Comparison of ENCODE assay signal across 13 cellular contexts in the genomic region with DNA sequence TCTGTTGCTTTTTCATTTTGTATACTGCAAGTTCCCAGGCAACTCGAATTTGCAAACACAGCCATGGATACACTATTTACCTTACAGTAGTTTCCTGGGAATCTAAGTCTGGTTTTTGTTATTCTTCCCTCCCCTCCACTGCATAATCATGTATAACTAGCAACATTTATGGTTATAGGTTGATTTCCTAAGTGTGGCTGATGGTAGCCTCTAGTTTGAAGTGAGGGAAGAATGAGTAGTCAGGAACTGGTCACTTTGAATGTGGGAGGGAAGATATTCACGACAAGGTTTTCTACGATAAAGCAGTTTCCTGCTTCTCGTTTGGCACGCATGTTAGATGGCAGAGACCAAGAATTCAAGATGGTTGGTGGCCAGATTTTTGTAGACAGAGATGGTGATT. TPM values are rescaled to one million over a fixed set of nuclear protein-coding genes. Genes with fewer than 3 reads are reported as not detected.
A peak's percentile ranks its signal among the peaks of the same experiment; 100 is the strongest.
DNase-seq lines count a peak whose midpoint lies in the region; ATAC-seq and TF ChIP-seq lines count a peak whose summit lies in the region.
"Had no signal": no experiment of that assay in that cellular context is flagged by ENCODE, and none has a peak within 500 bp of the region (broad histone marks: within the 10 kb centered on the region; RNA-seq: fewer than 3 reads in every experiment).

A gene with protein sequence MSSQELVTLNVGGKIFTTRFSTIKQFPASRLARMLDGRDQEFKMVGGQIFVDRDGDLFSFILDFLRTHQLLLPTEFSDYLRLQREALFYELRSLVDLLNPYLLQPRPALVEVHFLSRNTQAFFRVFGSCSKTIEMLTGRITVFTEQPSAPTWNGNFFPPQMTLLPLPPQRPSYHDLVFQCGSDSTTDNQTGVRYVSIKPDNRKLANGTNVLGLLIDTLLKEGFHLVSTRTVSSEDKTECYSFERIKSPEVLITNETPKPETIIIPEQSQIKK (plus strand): TSS at position 182 of the 400 bp plus-strand sequence. CDS start 50 bp downstream, at position 232.

- no peak within 1 kb of the TSS for H3K27ac ChIP-seq in CD8-positive, alpha-beta memory T cell (ENCODE audit: low read depth, low read length)
- peak within 1 kb of the TSS; percentile 71 for H3K27ac ChIP-seq in SK-N-MC

- peaks cover 18% of the 10 kb centered on the region for H3K36me3 ChIP-seq in CD8-positive, alpha-beta memory T cell (ENCODE audit: insufficient read depth, low read length)
- H3K36me3 ChIP-seq in SK-N-MC (ENCODE audit: insufficient read depth, low read length) = peaks cover 68% of the 10 kb centered on the region
- no peaks in the 10 kb centered on the region; the same call in none of the 2 replicates for H3K36me3 ChIP-seq in Caco-2 (ENCODE audit: control insufficient read depth, insufficient read depth, low read length)

- H3K4me3 Mint-ChIP-seq in CD8-positive, alpha-beta memory T cell = no peak within 1 kb of the TSS
- no peak within 1 kb of the TSS for H3K4me3 Mint-ChIP-seq in Caco-2 (ENCODE audit: unreplicated experiment)

- intact Hi-C loops in Caco-2 (cut with micrococcal nuclease; ENCODE audit: unreplicated experiment) = no loop called here

- DNase-seq in CD8-positive, alpha-beta memory T cell = no peak
- DNase-seq in SK-N-MC (ENCODE audit: low read depth, low spot score) (no peak), fibroblast of mammary gland (ENCODE audit: low read depth) (peak; percentile 34), occipital lobe (lab: John Stamatoyannopoulos, UW) (no peak), Caco-2 (no peak)
- DNase-seq: activated CD4-positive, alpha-beta T cell treated with anti-CD3 and anti-CD28 coated beads for 48 hours; caudate nucleus; DMS79; NK-92 treated with Interleukin-12 subunit alpha and Interleukin-12 subunit beta, amount 100 ng/mL, for 24 hours; upper lobe of left lung had no signal

- H3K9me3 ChIP-seq in CD8-positive, alpha-beta memory T cell (ENCODE audit: low read length) = no peaks in the 10 kb centered on the region
- no peaks in the 10 kb centered on the region for H3K9me3 ChIP-seq in SK-N-MC (ENCODE audit: low read depth, low read length)
- no peaks in the 10 kb centered on the region for H3K9me3 ChIP-seq in Caco-2
- H3K9me3 ChIP-seq: upper lobe of left lung had no signal

- CTCF ChIA-PET in CD8-positive, alpha-beta memory T cell (lab: Charles Lee) = interaction anchor here (1.4 kb wide), 1 partner anchor 17 kb away, joined by 3 read pairs; no protein-coding TSS in a partner anchor
- CTCF ChIA-PET in Caco-2 (lab: Charles Lee) = interaction anchor here (0.7 kb wide), 1 partner anchor 18 kb away, joined by 4 read pairs; no protein-coding TSS in a partner anchor

- peak within 1 kb of the TSS in 5 of 8 donors; percentile 31 to 76 (median 58) for H3K27ac Mint-ChIP-seq in CD8-positive, alpha-beta memory T cell
- no peak within 1 kb of the TSS for H3K27ac Mint-ChIP-seq in Caco-2 (ENCODE audit: unreplicated experiment)

- peaks cover 14 to 69% (median 21%) of the 10 kb centered on the region in 3 donors for H3K36me3 Mint-ChIP-seq in CD8-positive, alpha-beta memory T cell
- peaks cover 44% of the 10 kb centered on the region for H3K36me3 Mint-ChIP-seq in Caco-2 (ENCODE audit: insufficient read depth, unreplicated experiment)

- H3K4me1 ChIP-seq in CD8-positive, alpha-beta memory T cell (ENCODE audit: insufficient read depth, low read length) = no peaks in the 10 kb centered on the region
- no peaks in the 10 kb centered on the region for H3K4me1 ChIP-seq in Caco-2

- no peak for ATAC-seq in GM18873 (IDR thresholded peaks at IDR 0.05; ENCODE audit: low FRiP score, unreplicated experiment)
- no peak for ATAC-seq in HG03342 (IDR thresholded peaks at IDR 0.05; ENCODE audit: unreplicated experiment)
- no peak for ATAC-seq in HG02610 (IDR thresholded peaks at IDR 0.05; ENCODE audit: unreplicated experiment)

- H3K9ac ChIP-seq in SK-N-MC (ENCODE audit: insufficient read length) = no peak within 1 kb of the TSS

- peaks cover 16 to 73% (median 64%) of the 10 kb centered on the region in 3 donors for H3K4me1 Mint-ChIP-seq in CD8-positive, alpha-beta memory T cell
- H3K4me1 Mint-ChIP-seq in Caco-2 (ENCODE audit: low read depth, unreplicated experiment) = no peaks in the 10 kb centered on the region

- POLR2A ChIA-PET in CD8-positive, alpha-beta memory T cell (lab: Charles Lee) = no interaction called here
- POLR2A ChIA-PET in Caco-2 (lab: Charles Lee) = interaction anchor here (0.5 kb wide), 1 partner anchor 79 kb away, joined by 7 read pairs; a partner anchor contains a TSS

- TF ChIP-seq CTCF in fibroblast of mammary gland (conservative IDR thresholded peaks at IDR 0.05; ENCODE audit: control insufficient read depth, insufficient read depth, low read depth, low read length) (no peak), Caco-2 (IDR thresholded peaks at IDR 0.05; ENCODE audit: insufficient read depth in 1 of 2, low read depth in 1 of 2, low read length in 1 of 2, severe bottlenecking in 1 of 2, unreplicated experiment in 1 of 2) (no peak)

- BruUV-seq in Caco-2 (replicated peaks; lab: Mats Ljungman, UMichigan) = no TSS peak

- H3K4me3 ChIP-seq in CD8-positive, alpha-beta memory T cell (ENCODE audit: low read length) = no peak within 1 kb of the TSS
- H3K4me3 ChIP-seq in SK-N-MC (no peak within 1 kb of the TSS), fibroblast of mammary gland (ENCODE audit: control insufficient read depth, low read depth, low read length) (no peak within 1 kb of the TSS), Caco-2 (ENCODE audit: low read depth, low read length) (no peak within 1 kb of the TSS)
- H3K4me3 ChIP-seq: upper lobe of left lung had no signal

- no peaks in the 10 kb centered on the region for H3K27me3 ChIP-seq in CD8-positive, alpha-beta memory T cell (ENCODE audit: insufficient read depth, low read length, poor library complexity, severe bottlenecking)
- no peaks in the 10 kb centered on the region for H3K27me3 ChIP-seq in Caco-2 (replicated peaks; ENCODE audit: control insufficient read depth, insufficient read depth, low read length)
- H3K27me3 ChIP-seq: upper lobe of left lung had no signal

- no peaks in the 10 kb centered on the region for H3K27me3 Mint-ChIP-seq in CD8-positive, alpha-beta memory T cell
- H3K27me3 Mint-ChIP-seq in Caco-2 (ENCODE audit: insufficient read depth, unreplicated experiment) = no peaks in the 10 kb centered on the region

- no peaks in the 10 kb centered on the region for H3K9me3 Mint-ChIP-seq in CD8-positive, alpha-beta memory T cell
- no peaks in the 10 kb centered on the region for H3K9me3 Mint-ChIP-seq in Caco-2 (ENCODE audit: unreplicated experiment)

RNA-seq across cellular contexts. Expression of the gene that starts here (rescaled TPM):
- total RNA-seq in CD8-positive, alpha-beta memory T cell = under 1 TPM; 0.22 to 0.42 TPM
- polyA plus RNA-seq in CD8-positive, alpha-beta memory T cell = 0.44 TPM
- 20.7 TPM for total RNA-seq in occipital lobe
- 0.20 and 0.58 TPM in 2 replicates for total RNA-seq in Caco-2 (2022)

Comparison
In these comparisons a context has a peak if more than half of its experiments do, and no peak if none do; other contexts are left out.
1. RNA of the gene that starts here (total RNA-seq): 20.7 TPM in occipital lobe (single experiment); 0.22 to 0.42 TPM in CD8-positive, alpha-beta memory T cell and 0.20 to 0.58 TPM in Caco-2; every median in the first group is over 10 times any median in the second.